In the genomic region with DNA sequence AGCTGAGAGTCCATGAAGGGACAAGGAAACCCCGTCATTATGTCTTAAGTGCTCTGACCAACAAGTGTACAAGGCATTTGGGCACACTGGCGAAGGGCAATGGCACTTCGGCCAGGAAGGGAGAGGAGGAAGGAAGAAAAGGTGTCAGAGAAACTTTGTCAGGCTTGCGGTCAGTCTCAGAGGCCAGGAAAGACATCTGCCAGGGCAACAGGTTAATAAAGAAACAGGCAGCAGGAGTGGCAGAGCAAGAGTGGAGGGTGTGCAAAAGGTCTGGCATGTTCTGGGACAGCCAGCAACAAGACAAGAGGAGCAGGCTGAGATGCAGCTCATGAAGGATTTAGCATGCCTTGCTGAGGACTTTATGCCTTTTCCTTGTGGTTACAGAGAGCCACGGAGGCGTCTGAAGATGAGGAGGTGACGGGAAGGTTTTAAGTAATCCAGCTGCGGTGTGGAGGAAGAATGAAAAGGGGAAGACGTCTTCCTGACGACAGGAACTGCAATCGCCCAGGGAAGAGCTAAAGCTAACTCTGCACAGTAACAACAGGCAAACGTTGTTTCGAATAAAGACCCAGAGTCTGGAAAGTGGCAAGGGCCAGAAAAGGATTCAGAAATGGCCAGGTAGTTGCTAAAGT, we compare ENCODE assay signal across 24 cellular contexts. TPM values are rescaled to one million over a fixed set of nuclear protein-coding genes. Genes with fewer than 3 reads are reported as not detected.
DNase-seq lines count a peak whose midpoint lies in the region; ATAC-seq and TF ChIP-seq lines count a peak whose summit lies in the region.
"Had no signal": no experiment of that assay in that cellular context is flagged by ENCODE, and none has a peak within 500 bp of the region (broad histone marks: within the 10 kb centered on the region; RNA-seq: fewer than 3 reads in every experiment).

No MANE protein-coding gene starts in this region.

- intact Hi-C loops in right cardiac atrium (cut with DNase I): no loop called here

- H3K9me3 ChIP-seq in cardiac muscle cell (ENCODE audit: low read depth) (no peaks in the 10 kb centered on the region), right cardiac atrium (ENCODE audit: control insufficient read depth, low read length) (no peaks in the 10 kb centered on the region)
- H3K9me3 ChIP-seq: tibial artery had no signal

- peaks cover 19% of the 10 kb centered on the region for H3K4me1 ChIP-seq in cardiac muscle cell (ENCODE audit: low read depth)
- H3K4me1 ChIP-seq in right cardiac atrium (ENCODE audit: control insufficient read depth, insufficient read depth, low read length): peaks cover 36% of the 10 kb centered on the region

- H3K27ac ChIP-seq in cardiac muscle cell: peak overlapping the region; percentile 30
- H3K27ac ChIP-seq in right cardiac atrium (ENCODE audit: low read length): no peak overlapping the region
- H3K27ac ChIP-seq: tibial artery had no signal

- H3K4me1 Mint-ChIP-seq in chondrocyte (ENCODE audit: low read depth) (peaks cover 90% of the 10 kb centered on the region), osteocyte (ENCODE audit: unreplicated experiment) (peaks cover 79% of the 10 kb centered on the region)

- H3K27me3 ChIP-seq in cardiac muscle cell: no peaks in the 10 kb centered on the region
- no peaks in the 10 kb centered on the region for H3K27me3 ChIP-seq in right cardiac atrium (ENCODE audit: control insufficient read depth, insufficient read depth)
- H3K27me3 ChIP-seq: tibial artery had no signal

- no peak overlapping the region for H3K4me3 ChIP-seq in cardiac muscle cell
- H3K4me3 ChIP-seq in right cardiac atrium (ENCODE audit: low read length): no peak overlapping the region
- H3K4me3 ChIP-seq: tibial artery had no signal

- WGBS in right cardiac atrium: 68% methylated on average over 13 of the region's 13 CpGs

- H3K36me3 Mint-ChIP-seq in chondrocyte (ENCODE audit: low read depth) (peaks cover 30% of the 10 kb centered on the region), osteocyte (ENCODE audit: unreplicated experiment) (peaks cover 48% of the 10 kb centered on the region)

- H3K4me3 Mint-ChIP-seq in chondrocyte (ENCODE audit: unreplicated experiment): no peak overlapping the region
- no peak overlapping the region for H3K4me3 Mint-ChIP-seq in osteocyte (ENCODE audit: unreplicated experiment)
- H3K4me3 Mint-ChIP-seq: B cell; stimulated activated naive B cell treated with anti-CD40 and anti-IgM and Interleukin-4, amounts not matched to agents 10 μg/mL and 1 μg/mL and 100 μg/mL, for 72 hours; T-cell had no signal

- H3K27ac Mint-ChIP-seq in chondrocyte (ENCODE audit: unreplicated experiment) (peak overlapping the region; percentile 80), osteocyte (ENCODE audit: unreplicated experiment) (peak overlapping the region; percentile 18)
- H3K27ac Mint-ChIP-seq: B cell; stimulated activated naive B cell treated with anti-CD40 and anti-IgM and Interleukin-4, amounts not matched to agents 10 μg/mL and 1 μg/mL and 100 μg/mL, for 72 hours; T-cell had no signal

- no peaks in the 10 kb centered on the region for H3K9me3 Mint-ChIP-seq in chondrocyte (ENCODE audit: low read depth)
- H3K9me3 Mint-ChIP-seq in osteocyte (ENCODE audit: unreplicated experiment): no peaks in the 10 kb centered on the region
- H3K9me3 Mint-ChIP-seq: naive thymus-derived CD8-positive, alpha-beta T cell; stimulated activated naive B cell treated with anti-CD40 and anti-IgM and Interleukin-4, amounts not matched to agents 10 μg/mL and 1 μg/mL and 100 μg/mL, for 72 hours; T-cell had no signal

- TF ChIP-seq CTCF in cardiac muscle cell (IDR thresholded peaks at IDR 0.05; ENCODE audit: low read depth, low read length) (no peak), chondrocyte (IDR thresholded peaks at IDR 0.05) (no peak), osteocyte (IDR thresholded peaks at IDR 0.05) (no peak)

- no peak for ATAC-seq in right cardiac atrium
- ATAC-seq: HepG2; naive thymus-derived CD8-positive, alpha-beta T cell; stimulated activated naive B cell treated with anti-CD40 and anti-IgM and Interleukin-4, amounts not matched to agents 10 μg/mL and 1 μg/mL and 100 μg/mL, for 72 hours; T-cell had no signal

- H3K27me3 Mint-ChIP-seq in chondrocyte (ENCODE audit: low read depth) (no peaks in the 10 kb centered on the region), osteocyte (ENCODE audit: unreplicated experiment) (no peaks in the 10 kb centered on the region)
- H3K27me3 Mint-ChIP-seq: B cell; naive thymus-derived CD8-positive, alpha-beta T cell; stimulated activated naive B cell treated with anti-CD40 and anti-IgM and Interleukin-4, amounts not matched to agents 10 μg/mL and 1 μg/mL and 100 μg/mL, for 72 hours; T-cell had no signal

- H3K36me3 ChIP-seq in cardiac muscle cell: peaks cover 2% of the 10 kb centered on the region

- DNase-seq in cardiac muscle cell (ENCODE audit: low read depth in 1 of 2, low spot score in 1 of 2): no peak
- DNase-seq in right cardiac atrium: no peak
- DNase-seq in chondrocyte (ENCODE audit: low spot score): no peak
- DNase-seq in osteocyte (ENCODE audit: extremely low spot score, unreplicated experiment): no peak
- no peak for DNase-seq in NCI-H774 (lab: John Stamatoyannopoulos, UW)
- no peak for DNase-seq in DMS 273 (lab: John Stamatoyannopoulos, UW; ENCODE audit: unreplicated experiment)
- no peak for DNase-seq in COR-L47 (lab: John Stamatoyannopoulos, UW)
- DNase-seq in NCI-H187 treated with DMSO at 0.1 percent for 48 hours (lab: John Stamatoyannopoulos, UW): no peak
- DNase-seq: 8988T; activated CD4-positive, alpha-beta T cell treated with anti-CD3 and anti-CD28 coated beads, Interleukin-2, amount 50 U/mL, for 1 hour; activated CD8-positive, alpha-beta memory T cell treated with anti-CD3 and anti-CD28 coated beads, Interleukin-2, amount 50 U/mL, for 4 hours; Calu3; left colon; naive thymus-derived CD8-positive, alpha-beta T cell; NCI-H1417 treated with DMSO at 0.1 percent for 48 hours; NCI-H2171 treated with DMSO at 0.1 percent for 48 hours; NCI-H748 treated with DMSO at 0.1 percent for 48 hours; SHP77 treated with DMSO at 0.1 percent for 48 hours; stimulated activated CD4-positive, alpha-beta T cell treated with anti-CD3 and anti-CD28 coated beads, Interleukin-1b, Interleukin-23, amount 100 ng/mL, for 48 hours; stimulated activated naive B cell treated with anti-CD40 and anti-IgM and Interleukin-4, amounts not matched to agents 10 μg/mL and 1 μg/mL and 100 μg/mL, for 72 hours; T-cell; tibial artery had no signal

RNA-seq across cellular contexts. Expression of a gene that starts 13.1 kb away (rescaled TPM):
- total RNA-seq in cardiac muscle cell (13.2 and 23.3 TPM in 2 replicates), right cardiac atrium (10 to 100 TPM; 14.2 to 27.9 (median 24.3) TPM), chondrocyte (46.2 to 51.7 TPM (median 47.5 TPM) in 3 replicates), osteocyte (69.2 and 69.8 TPM in 2 replicates)
- polyA plus RNA-seq in cardiac muscle cell (23.2 and 24.7 TPM in 2 replicates), right cardiac atrium (13.4 TPM)
